In genomic region chr12:121748571-121749265, GRCh38 we compare ENCODE assay signal across 1 cellular context.
TF ChIP-seq lines count a peak whose summit lies in the region.

No MANE protein-coding gene starts in this region.

TF ChIP-seq in K562, 482 proteins besides CTCF, POLR2A, EP300 and RAD21 (continued from another document and continues in another):
- TF ChIP-seq ZBTB40 (IDR thresholded peaks at IDR 0.05) (no peak), ZBTB40 (CRISPR knock-in tag; IDR thresholded peaks at IDR 0.05) (no peak), ELF4 (CRISPR knock-in tag; IDR thresholded peaks at IDR 0.05) (no peak), HSF4 (CRISPR knock-in tag; IDR thresholded peaks at IDR 0.05; ENCODE audit: borderline replicate concordance) (no peak), ZNF431 (CRISPR knock-in tag; IDR thresholded peaks at IDR 0.05) (no peak), ZNF24 (IDR thresholded peaks at IDR 0.05) (0 out of 2 replicates have a peak, but pooled peaks have one; percentile 46), SPI1 (IDR thresholded peaks at IDR 0.05; ENCODE audit: borderline replicate concordance, low read depth, low read length) (no peak), ZNF316 (IDR thresholded peaks at IDR 0.05) (peak; percentile 74), WHSC1 (IDR thresholded peaks at IDR 0.05; ENCODE audit: low read length) (no peak), MXI1 (IDR thresholded peaks at IDR 0.05; ENCODE audit: low read depth, low read length) (no peak), HIVEP1 (CRISPR knock-in tag; IDR thresholded peaks at IDR 0.05) (no peak), ZNF140 (CRISPR knock-in tag; IDR thresholded peaks at IDR 0.05) (no peak), MLX (CRISPR knock-in tag; conservative IDR thresholded peaks at IDR 0.05) (no peak), MTA3 (IDR thresholded peaks at IDR 0.05; ENCODE audit: borderline replicate concordance) (peak; percentile 94), ZSCAN29 (IDR thresholded peaks at IDR 0.05) (no peak), SMARCB1 (IDR thresholded peaks at IDR 0.05; ENCODE audit: insufficient read length, low read depth) (no peak), TCF7 (IDR thresholded peaks at IDR 0.05; ENCODE audit: borderline replicate concordance) (no peak), TFAP4 (CRISPR knock-in tag; IDR thresholded peaks at IDR 0.05; ENCODE audit: borderline replicate concordance) (peak; percentile 81), KLF1 (tag; IDR thresholded peaks at IDR 0.05) (no peak), SRSF3 (IDR thresholded peaks at IDR 0.05; ENCODE audit: insufficient read depth, low read length) (no peak), EWSR1 (IDR thresholded peaks at IDR 0.05; ENCODE audit: borderline replicate concordance, low read depth, partially characterized antibody) (no peak), ZNF780A (CRISPR knock-in tag; IDR thresholded peaks at IDR 0.05) (no peak), ETS1 (conservative IDR thresholded peaks at IDR 0.05; ENCODE audit: control insufficient read depth, low read depth, low read length) (no peak), SMARCE1 (IDR thresholded peaks at IDR 0.05) (peak; percentile 72), THRB (CRISPR knock-in tag; conservative IDR thresholded peaks at IDR 0.05) (no peak), NKRF (IDR thresholded peaks at IDR 0.05; ENCODE audit: borderline replicate concordance) (no peak), ZNF143 (CRISPR knock-in tag; IDR thresholded peaks at IDR 0.05) (0 out of 2 replicates have a peak, but pooled peaks have one; percentile 28), RREB1 (CRISPR knock-in tag; IDR thresholded peaks at IDR 0.05) (no peak), MAFK (IDR thresholded peaks at IDR 0.05; ENCODE audit: low read length) (peak; percentile 72), TRIM24 (IDR thresholded peaks at IDR 0.05) (0 out of 4 replicates have a peak, but pooled peaks of 1 of the 2 experiments have one; percentile 43), CTBP1 (IDR thresholded peaks at IDR 0.05; ENCODE audit: borderline replicate concordance) (peak; percentile 84), CEBPG (CRISPR knock-in tag; IDR thresholded peaks at IDR 0.05) (peak; percentile 86), CEBPG (tag; conservative IDR thresholded peaks at IDR 0.05 in 1 of 2, IDR thresholded peaks at IDR 0.05 in 1 of 2) (no peak; a peak in 1 of 4 replicates), HOXB6 (CRISPR knock-in tag; IDR thresholded peaks at IDR 0.05; ENCODE audit: borderline replicate concordance) (no peak), CHCHD3 (CRISPR knock-in tag; IDR thresholded peaks at IDR 0.05) (no peak), CBX1 (IDR thresholded peaks at IDR 0.05; ENCODE audit: low read depth) (0 out of 2 replicates have a peak, but pooled peaks have one; percentile 45)
